Comparison of ENCODE assay signal across 8 cellular contexts in the genomic region with DNA sequence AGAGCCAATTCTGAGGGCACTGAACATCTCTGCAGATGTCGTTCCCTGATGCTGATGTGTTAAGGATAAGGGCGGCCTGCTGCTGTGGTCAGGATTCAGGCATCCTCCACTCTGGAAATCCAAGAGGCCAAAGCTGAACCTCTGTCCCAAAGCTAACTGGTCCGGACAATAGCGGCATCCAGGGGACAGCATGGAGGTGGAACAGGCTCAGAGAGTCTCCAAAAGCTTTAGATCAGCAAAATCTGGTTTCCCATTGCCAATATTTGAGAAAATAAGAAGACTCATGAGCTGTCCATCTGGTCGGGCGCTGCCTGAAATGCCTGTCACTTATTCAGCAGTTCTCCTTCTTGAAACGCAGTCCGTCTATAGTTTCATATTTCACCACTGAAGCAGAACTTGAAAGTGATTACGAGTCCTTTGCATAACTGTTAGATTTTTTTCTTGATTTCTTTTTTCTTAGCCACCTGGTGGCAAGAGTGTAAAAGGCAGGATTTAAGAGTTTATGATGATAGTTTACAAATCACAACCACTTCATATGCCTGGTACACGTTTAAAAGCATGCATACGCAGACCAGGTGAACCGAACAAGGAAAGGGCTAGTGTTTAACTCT. TPM values are rescaled to one million over a fixed set of nuclear protein-coding genes. Genes with fewer than 3 reads are reported as not detected.
A peak's percentile ranks its signal among the peaks of the same experiment; 100 is the strongest.
DNase-seq lines count a peak whose midpoint lies in the region; ATAC-seq and TF ChIP-seq lines count a peak whose summit lies in the region.

No MANE protein-coding gene starts in this region.

- H3K79me2 ChIP-seq in MM.1S (ENCODE audit: low read length) = no peaks in the 10 kb centered on the region

- no peak overlapping the region for H2AFZ ChIP-seq in MM.1S (ENCODE audit: low read length)

- H3K9me3 Mint-ChIP-seq in HFFc6 (no peaks in the 10 kb centered on the region), memory B cell (no peaks in the 10 kb centered on the region)

- H3F3A ChIP-seq in MM.1S (ENCODE audit: insufficient read depth, low read length) = peaks cover 5% of the 10 kb centered on the region; the same call in 1 of the 2 replicates

- peaks cover 23% of the 10 kb centered on the region for H3K4me1 ChIP-seq in MM.1S (ENCODE audit: low read length)

- no peaks in the 10 kb centered on the region for H3K36me3 ChIP-seq in MM.1S (replicated peaks; ENCODE audit: insufficient read depth, low read length)

- H3K36me3 Mint-ChIP-seq in HFFc6 (ENCODE audit: low read depth) = peaks cover 5% of the 10 kb centered on the region; the same call in 1 of the 2 replicates
- H3K36me3 Mint-ChIP-seq in memory B cell = peaks cover 16% of the 10 kb centered on the region

- no peaks in the 10 kb centered on the region for H3K9me3 ChIP-seq in MM.1S (replicated peaks; ENCODE audit: insufficient read depth, low read length)

- TF ChIP-seq CTCF in AG09319 (IDR thresholded peaks at IDR 0.05; ENCODE audit: low read depth, low read length) = peak; percentile 59
- TF ChIP-seq CTCF in GM12875 (IDR thresholded peaks at IDR 0.05; ENCODE audit: borderline replicate concordance, insufficient read depth, low read depth, low read length) = peak; percentile 29; the same call in 1 of the 2 replicates
- TF ChIP-seq CTCF in HFFc6 (IDR thresholded peaks at IDR 0.05) = peak; percentile 77
- peak; percentile 70 for TF ChIP-seq CTCF in MM.1S (IDR thresholded peaks at IDR 0.05; ENCODE audit: low read length)

- H3K4me1 Mint-ChIP-seq in HFFc6 (ENCODE audit: low read depth) = peaks cover 11% of the 10 kb centered on the region
- H3K4me1 Mint-ChIP-seq in memory B cell = peaks cover 4% of the 10 kb centered on the region

- H3K27ac Mint-ChIP-seq in HFFc6 (no peak overlapping the region), memory B cell (no peak overlapping the region)

- H3K4me3 Mint-ChIP-seq in HFFc6 (no peak overlapping the region), memory B cell (no peak overlapping the region)

- peak; percentile 90 for ATAC-seq in memory B cell (ENCODE audit: low read depth)

- H3K27ac ChIP-seq in MM.1S (ENCODE audit: low read length) = peak overlapping the region; percentile 19; the same call in 1 of the 2 replicates

- no peaks in the 10 kb centered on the region; the same call in 1 of the 2 replicates for H3K27me3 Mint-ChIP-seq in HFFc6 (ENCODE audit: insufficient read depth)
- H3K27me3 Mint-ChIP-seq in memory B cell = no peaks in the 10 kb centered on the region

- peak overlapping the region; percentile 58 for H3K4me2 ChIP-seq in MM.1S (ENCODE audit: low read depth, low read length)

- H3K27me3 ChIP-seq in MM.1S (replicated peaks; ENCODE audit: insufficient read depth, low read length) = 0 out of 2 replicates have a peak, but pooled peaks cover 9% of the 10 kb centered on the region

- no peak overlapping the region for H3K9ac ChIP-seq in MM.1S (ENCODE audit: low read length)

- peak; percentile 14 for DNase-seq in AG09319 (ENCODE audit: extremely low read depth, low read depth)
- peak; percentile 42 for DNase-seq in HFFc6
- DNase-seq in MM.1S = peak; percentile 92
- DNase-seq in astrocyte of the hippocampus (ENCODE audit: low read depth, low spot score) = peak; percentile 43
- DNase-seq in memory B cell (ENCODE audit: low spot score in 2 of 2) = peak in 1 of 2 donors; percentile 34
- DNase-seq in activated CD4-positive, CD25-positive, alpha-beta regulatory T cell (lab: John Stamatoyannopoulos, UW) = no peak
- DNase-seq in cerebellum (ENCODE audit: low spot score) = no peak

- no peak overlapping the region for H3K4me3 ChIP-seq in GM12875 (ENCODE audit: low read depth, low read length)
- no peak overlapping the region; the same call in 1 of the 2 replicates for H3K4me3 ChIP-seq in MM.1S (ENCODE audit: low read length)

- H3K9me2 ChIP-seq in MM.1S (replicated peaks; ENCODE audit: insufficient read depth, low read length) = no peaks in the 10 kb centered on the region

- H4K20me1 ChIP-seq in MM.1S (ENCODE audit: insufficient read depth, low read length) = no peaks in the 10 kb centered on the region

RNA-seq across cellular contexts. Expression of a gene that starts 45.9 kb away (rescaled TPM):
- total RNA-seq in HFFc6 (2021; fragmentation: NEBNext Ultra II Directional; extraction: Animal tissue kit (Norgen Biotek cat#: 25700)) = 1 to 10 TPM in 5 of 6 experiments, under 1 TPM in 1; 0.99 to 3.0 (median 1.8) TPM
- 3.3 TPM for total RNA-seq in cerebellum

Comparison
In these comparisons a context has a peak if more than half of its experiments do, and no peak if none do; other contexts are left out.
1. DNase-seq: peak in AG09319 (single experiment), HFFc6 (single experiment), MM.1S (single experiment) and astrocyte of the hippocampus (single experiment); none in activated CD4-positive, CD25-positive, alpha-beta regulatory T cell (0 of 4) and cerebellum (single experiment).
2. Peak in every context shown above with its lines, with median percentiles within 50 percentile points of each other: CTCF ChIP-seq.